Comparison of ENCODE assay signal across 16 cellular contexts in genomic region chr15:38486946-38487345, GRCh38. TPM values are rescaled to one million over a fixed set of nuclear protein-coding genes. Genes with fewer than 3 reads are reported as not detected.
A peak's percentile ranks its signal among the peaks of the same experiment; 100 is the strongest.
DNase-seq lines count a peak whose midpoint lies in the region; ATAC-seq and TF ChIP-seq lines count a peak whose summit lies in the region.
"Had no signal": no experiment of that assay in that cellular context is flagged by ENCODE, and none has a peak within 500 bp of the region (broad histone marks: within the 10 kb centered on the region; RNA-seq: fewer than 3 reads in every experiment).

No MANE protein-coding gene starts in this region.

- DNase-seq in NOMO-1 treated with DMSO at 0.1 percent for 48 hours (lab: John Stamatoyannopoulos, UW; ENCODE audit: unreplicated experiment) (peak; percentile 8), NOMO-1 (lab: John Stamatoyannopoulos, UW; ENCODE audit: unreplicated experiment in 2 of 2) (no peak), GM13977 (ENCODE audit: low spot score) (peak; percentile 29), natural killer cell (no peak), cardiac septum (ENCODE audit: low spot score) (no peak)
- DNase-seq in activated naive CD8-positive, alpha-beta T cell treated with anti-CD3 and anti-CD28 coated beads, Interleukin-2, amount 10 ng/mL, durations not matched to agents 7 days and 5 days = no peak
- DNase-seq: anterior cingulate cortex; cortex of kidney; DMS79 treated with DMSO at 0.1 percent for 48 hours; gastrocnemius medialis; NCI-H2029 treated with DMSO at 0.1 percent for 48 hours; NCI-H524 treated with DMSO at 0.1 percent for 48 hours; OCI-M1; stimulated activated CD4-positive, alpha-beta T cell treated with anti-CD3 and anti-CD28 coated beads, Interleukin-4, amount 100 ng/mL, for 24 hours had no signal

- in situ Hi-C loops in GM13977 (cut with MboI; ENCODE audit: low pct_unique_long_range_greater_than_20kb, low sequenced_read_pairs, unreplicated experiment) = loop anchor here (25.0 kb wide), 1 partner anchor 175 kb away; no protein-coding TSS in a partner anchor

- peaks cover 26% of the 10 kb centered on the region for H3K4me1 Mint-ChIP-seq in activated naive CD8-positive, alpha-beta T cell treated with anti-CD3 and anti-CD28 coated beads, Interleukin-2, amount 10 ng/mL, durations not matched to agents 7 days and 5 days
- peaks cover 14 to 17% of the 10 kb centered on the region in 2 donors for H3K4me1 Mint-ChIP-seq in natural killer cell

- POLR2A ChIA-PET in activated naive CD8-positive, alpha-beta T cell treated with anti-CD3 and anti-CD28 coated beads, Interleukin-2, amount 10 ng/mL, durations not matched to agents 7 days and 5 days (lab: Charles Lee) = interaction anchor here (1.8 kb wide), 1 partner anchor 33 kb away, joined by 6 read pairs; the partner anchor contains the start of gene FAM98B

- H3K9me3 Mint-ChIP-seq in activated naive CD8-positive, alpha-beta T cell treated with anti-CD3 and anti-CD28 coated beads, Interleukin-2, amount 10 ng/mL, durations not matched to agents 7 days and 5 days = no peaks in the 10 kb centered on the region
- no peaks in the 10 kb centered on the region for H3K9me3 Mint-ChIP-seq in natural killer cell

- H3K4me3 Mint-ChIP-seq in activated naive CD8-positive, alpha-beta T cell treated with anti-CD3 and anti-CD28 coated beads, Interleukin-2, amount 10 ng/mL, durations not matched to agents 7 days and 5 days = peak overlapping the region; percentile 48
- no peak overlapping the region for H3K4me3 Mint-ChIP-seq in natural killer cell

- peak; percentile 77 for ATAC-seq in activated naive CD8-positive, alpha-beta T cell treated with anti-CD3 and anti-CD28 coated beads, Interleukin-2, amount 10 ng/mL, durations not matched to agents 7 days and 5 days (ENCODE audit: low read depth)
- ATAC-seq in natural killer cell = no peak
- ATAC-seq in GM21381 (IDR thresholded peaks at IDR 0.05; ENCODE audit: unreplicated experiment) = no peak
- ATAC-seq in HG03095 (IDR thresholded peaks at IDR 0.05; ENCODE audit: unreplicated experiment) = no peak
- ATAC-seq: gastrocnemius medialis had no signal

- H3K27me3 Mint-ChIP-seq in activated naive CD8-positive, alpha-beta T cell treated with anti-CD3 and anti-CD28 coated beads, Interleukin-2, amount 10 ng/mL, durations not matched to agents 7 days and 5 days = no peaks in the 10 kb centered on the region
- H3K27me3 Mint-ChIP-seq in natural killer cell (ENCODE audit: low read depth in 2 of 2) = no peaks in the 10 kb centered on the region

- intact Hi-C loops in natural killer cell (cut with micrococcal nuclease) (no loop called here), cardiac septum (cut with DNase I) (no loop called here)

- peaks cover 26% of the 10 kb centered on the region for H3K36me3 Mint-ChIP-seq in activated naive CD8-positive, alpha-beta T cell treated with anti-CD3 and anti-CD28 coated beads, Interleukin-2, amount 10 ng/mL, durations not matched to agents 7 days and 5 days
- peaks cover 16% of the 10 kb centered on the region for H3K36me3 Mint-ChIP-seq in natural killer cell

- H3K27ac Mint-ChIP-seq in activated naive CD8-positive, alpha-beta T cell treated with anti-CD3 and anti-CD28 coated beads, Interleukin-2, amount 10 ng/mL, durations not matched to agents 7 days and 5 days = peak overlapping the region; percentile 78
- peak overlapping the region; percentile 20 to 47 for H3K27ac Mint-ChIP-seq in natural killer cell

- no peak for TF ChIP-seq CTCF in GM13977 (IDR thresholded peaks at IDR 0.05; ENCODE audit: extremely low read depth, insufficient read depth, missing control alignments)
- TF ChIP-seq CTCF in natural killer cell (IDR thresholded peaks at IDR 0.05) = no peak

RNA-seq across cellular contexts. Expression of gene FAM98B, which starts 33.0 kb away (rescaled TPM):
- 10 to 100 TPM; 24.1 to 34.6 TPM for total RNA-seq in activated naive CD8-positive, alpha-beta T cell treated with anti-CD3 and anti-CD28 coated beads, Interleukin-2, amount 10 ng/mL, durations not matched to agents 7 days and 5 days
- total RNA-seq in natural killer cell = 10 to 100 TPM; 27.5 to 34.0 (median 29.0) TPM
- 25.6 TPM for total RNA-seq in cardiac septum

Comparison
In these comparisons a context has a peak if more than half of its experiments do, and no peak if none do; other contexts are left out.
1. DNase-seq: peak in NOMO-1 treated with DMSO at 0.1 percent for 48 hours (single experiment) and GM13977 (single experiment); none in NOMO-1 (0 of 2), activated naive CD8-positive, alpha-beta T cell treated with anti-CD3 and anti-CD28 coated beads, Interleukin-2, amount 10 ng/mL, durations not matched to agents 7 days and 5 days (single experiment), natural killer cell (single experiment) and cardiac septum (single experiment).